Comparison of ENCODE assay signal across 8 cellular contexts in the genomic region with DNA sequence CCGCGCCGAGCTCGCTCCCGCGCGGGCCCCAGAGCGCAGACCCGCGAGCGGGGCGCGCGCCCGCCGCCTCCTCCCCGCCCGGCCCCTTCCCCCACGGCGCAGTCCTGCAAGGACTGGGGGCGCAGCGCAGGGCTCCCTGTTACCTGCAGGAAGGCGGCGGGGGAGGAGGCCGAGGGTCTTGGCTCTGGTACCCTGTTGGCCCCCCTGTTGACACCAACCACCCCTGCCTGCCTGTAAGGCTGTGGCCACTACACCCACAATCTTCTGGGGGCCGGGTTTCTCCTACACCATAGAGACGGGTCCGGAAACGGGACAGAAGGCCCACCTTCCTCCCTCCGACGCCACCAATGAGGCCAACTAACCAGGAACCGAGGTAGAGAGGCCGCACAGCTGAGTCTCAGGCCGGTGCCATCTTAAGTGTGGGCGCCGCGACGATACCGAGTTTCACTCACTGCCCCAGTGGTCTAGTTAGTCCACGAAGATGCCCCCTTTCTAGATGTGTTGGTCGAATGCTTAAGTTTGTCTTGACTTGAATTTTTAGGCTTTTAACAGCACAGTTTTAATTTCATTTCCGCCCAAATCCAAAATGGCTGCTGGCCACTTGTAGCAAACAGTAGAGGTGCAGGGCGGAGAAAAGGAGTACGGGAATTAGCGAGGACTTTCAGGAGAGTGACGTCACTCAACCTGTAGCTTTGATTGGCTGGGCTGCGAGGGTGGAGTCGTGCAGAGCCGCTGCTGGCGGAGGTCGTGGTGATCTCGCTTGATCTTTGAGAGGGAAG. TPM values are rescaled to one million over a fixed set of nuclear protein-coding genes. Genes with fewer than 3 reads are reported as not detected.
A peak's percentile ranks its signal among the peaks of the same experiment; 100 is the strongest.
DNase-seq lines count a peak whose midpoint lies in the region; ATAC-seq and TF ChIP-seq lines count a peak whose summit lies in the region.

A gene with protein sequence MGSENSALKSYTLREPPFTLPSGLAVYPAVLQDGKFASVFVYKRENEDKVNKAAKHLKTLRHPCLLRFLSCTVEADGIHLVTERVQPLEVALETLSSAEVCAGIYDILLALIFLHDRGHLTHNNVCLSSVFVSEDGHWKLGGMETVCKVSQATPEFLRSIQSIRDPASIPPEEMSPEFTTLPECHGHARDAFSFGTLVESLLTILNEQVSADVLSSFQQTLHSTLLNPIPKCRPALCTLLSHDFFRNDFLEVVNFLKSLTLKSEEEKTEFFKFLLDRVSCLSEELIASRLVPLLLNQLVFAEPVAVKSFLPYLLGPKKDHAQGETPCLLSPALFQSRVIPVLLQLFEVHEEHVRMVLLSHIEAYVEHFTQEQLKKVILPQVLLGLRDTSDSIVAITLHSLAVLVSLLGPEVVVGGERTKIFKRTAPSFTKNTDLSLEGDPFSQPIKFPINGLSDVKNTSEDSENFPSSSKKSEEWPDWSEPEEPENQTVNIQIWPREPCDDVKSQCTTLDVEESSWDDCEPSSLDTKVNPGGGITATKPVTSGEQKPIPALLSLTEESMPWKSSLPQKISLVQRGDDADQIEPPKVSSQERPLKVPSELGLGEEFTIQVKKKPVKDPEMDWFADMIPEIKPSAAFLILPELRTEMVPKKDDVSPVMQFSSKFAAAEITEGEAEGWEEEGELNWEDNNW (minus strand): TSS at position 252 of the 779 bp plus-strand sequence. CDS start 5,056 bp downstream, outside the sequence.

- H3K27ac Mint-ChIP-seq in IgD-negative memory B cell: peak within 1 kb of the TSS; percentile 98 to 100 (median 100)

- peaks cover 26 to 35% (median 35%) of the 10 kb centered on the region in 3 donors for H3K4me1 Mint-ChIP-seq in IgD-negative memory B cell

- H3K9me3 Mint-ChIP-seq in IgD-negative memory B cell: no peaks in the 10 kb centered on the region

- intact Hi-C loops in mucosa of descending colon (cut with DNase I, micrococcal nuclease): no loop called here

- H3K36me3 Mint-ChIP-seq in IgD-negative memory B cell: peaks cover 3% of the 10 kb centered on the region

- peaks cover 23% of the 10 kb centered on the region for H3K4me1 ChIP-seq in mucosa of descending colon (ENCODE audit: low read depth)

- peak within 1 kb of the TSS; percentile 90 to 98 (median 94) for H3K4me3 Mint-ChIP-seq in IgD-negative memory B cell

- H3K27me3 Mint-ChIP-seq in IgD-negative memory B cell: no peaks in the 10 kb centered on the region

- no peaks in the 10 kb centered on the region for H3K36me3 ChIP-seq in mucosa of descending colon (ENCODE audit: low read depth)

- TF ChIP-seq CTCF in mucosa of descending colon (IDR thresholded peaks at IDR 0.05): no peak

- H3K27ac ChIP-seq in epithelial cell of prostate: peak within 1 kb of the TSS; percentile 84

- peak; percentile 85 for ATAC-seq in GM21529 (IDR thresholded peaks at IDR 0.05; ENCODE audit: unreplicated experiment)
- peak; percentile 94 for ATAC-seq in mucosa of descending colon

- peak within 1 kb of the TSS; percentile 93 for H3K4me3 ChIP-seq in mucosa of descending colon

- H3K9me3 ChIP-seq in mucosa of descending colon: no peaks in the 10 kb centered on the region

- DNase-seq in DMS 273 treated with DMSO at 0.1 percent for 48 hours (lab: John Stamatoyannopoulos, UW) (peak; percentile 98), OCI-M2 (lab: John Stamatoyannopoulos, UW; ENCODE audit: unreplicated experiment) (peak; percentile 48), activated T-cell treated with anti-CD3 and anti-CD28 coated beads for 48 hours (ENCODE audit: low read depth) (peak; percentile 82), epithelial cell of prostate (ENCODE audit: low read depth, low spot score) (peak; percentile 87), mucosa of descending colon (peak; percentile 91 to 95 (median 93))
- peak; percentile 80 for DNase-seq in stimulated activated CD8-positive, alpha-beta memory T cell treated with anti-CD3 and anti-CD28 coated beads, Interleukin-4, amount 100 ng/mL, for 24 hours (ENCODE audit: low read depth)

RNA-seq across cellular contexts. Expression of the gene that starts here (rescaled TPM):
- polyA plus RNA-seq in IgD-negative memory B cell: 15.1 TPM
- 10 to 100 TPM; 13.4 to 20.4 (median 14.9) TPM for total RNA-seq in mucosa of descending colon

Comparison
In these comparisons a context has a peak if more than half of its experiments do, and no peak if none do; other contexts are left out.
1. Peak in every context shown above with its lines: DNase-seq, ATAC-seq, H3K4me3 ChIP-seq and H3K27ac ChIP-seq.
2. DNase-seq: peak in every context shown above with its lines; median percentile 98 in DMS 273 treated with DMSO at 0.1 percent for 48 hours; 93 in mucosa of descending colon; 87 in epithelial cell of prostate; 82 in activated T-cell treated with anti-CD3 and anti-CD28 coated beads for 48 hours; 80 in stimulated activated CD8-positive, alpha-beta memory T cell treated with anti-CD3 and anti-CD28 coated beads, Interleukin-4, amount 100 ng/mL, for 24 hours; 48 in OCI-M2.